Comparison of ENCODE assay signal across 14 cellular contexts in the genomic region with DNA sequence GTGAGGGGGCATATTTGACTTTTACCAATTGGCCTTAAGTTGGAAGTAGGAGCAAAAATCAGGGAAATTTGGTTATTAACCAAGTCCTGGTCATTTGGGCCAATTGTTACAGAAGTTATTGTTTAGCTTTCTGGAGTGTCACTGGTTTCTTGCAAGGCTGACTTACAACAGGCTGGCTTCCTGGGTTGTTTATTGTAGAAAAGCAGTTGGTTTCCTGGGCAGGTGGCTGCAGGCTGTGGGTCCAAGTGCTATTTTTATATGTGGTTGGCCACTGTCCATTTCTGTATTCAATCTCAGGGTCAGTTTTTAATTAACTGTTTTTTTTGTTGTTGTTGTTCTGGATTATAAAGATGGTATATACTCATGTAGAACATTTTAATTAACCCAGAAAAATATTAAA.
"Had no signal": no experiment of that assay in that cellular context is flagged by ENCODE, and none has a peak within 500 bp of the region (broad histone marks: within the 10 kb centered on the region; RNA-seq: fewer than 3 reads in every experiment).

No MANE protein-coding gene starts in this region.

- H3K36me3 ChIP-seq: esophagus squamous epithelium, left lung had no signal

- H3K9ac ChIP-seq: parathyroid adenoma had no signal

- H3K27ac ChIP-seq: body of pancreas, esophagus squamous epithelium, left lung, parathyroid adenoma had no signal

- H3K4me3 ChIP-seq: body of pancreas, esophagus squamous epithelium, left lung had no signal

- H3K4me1 ChIP-seq: body of pancreas, esophagus squamous epithelium, left lung, parathyroid adenoma had no signal

- H3K36me3 Mint-ChIP-seq: activated naive CD8-positive, alpha-beta T cell treated with anti-CD3 and anti-CD28 coated beads for 36 hours; naive thymus-derived CD8-positive, alpha-beta T cell; stimulated activated effector memory CD8-positive, alpha-beta T cell treated with anti-CD3 and anti-CD28 coated beads, Interleukin-12 subunit alpha, Interleukin-12 subunit beta, amount 100 ng/mL, for 72 hours had no signal

- H3K9me3 Mint-ChIP-seq: activated CD4-positive, alpha-beta T cell treated with anti-CD3 and anti-CD28 coated beads, Interleukin-2, amount 10 ng/mL, durations not matched to agents 7 days and 5 days; activated naive CD8-positive, alpha-beta T cell treated with anti-CD3 and anti-CD28 coated beads for 36 hours; naive thymus-derived CD8-positive, alpha-beta T cell; stimulated activated effector memory CD8-positive, alpha-beta T cell treated with anti-CD3 and anti-CD28 coated beads, Interleukin-12 subunit alpha, Interleukin-12 subunit beta, amount 100 ng/mL, for 72 hours had no signal

- DNase-seq: activated CD4-positive, alpha-beta T cell treated with anti-CD3 and anti-CD28 coated beads, Interleukin-2, amount 10 ng/mL, durations not matched to agents 7 days and 5 days; activated gamma-delta T cell treated with Interleukin-2 at 50 U/mL for 16 hours; activated naive CD8-positive, alpha-beta T cell treated with anti-CD3 and anti-CD28 coated beads for 36 hours; amygdala; body of pancreas; cortex of kidney; effector CD4-positive, alpha-beta T cell; esophagus squamous epithelium; hippocampal formation; left lung; naive thymus-derived CD8-positive, alpha-beta T cell; stimulated activated CD4-positive, alpha-beta T cell treated with anti-CD3 and anti-CD28 coated beads, Interleukin-12 subunit alpha, Interleukin-12 subunit beta, amount 100 ng/mL, for 4 hours had no signal

- H3K4me1 Mint-ChIP-seq: activated CD4-positive, alpha-beta T cell treated with anti-CD3 and anti-CD28 coated beads, Interleukin-2, amount 10 ng/mL, durations not matched to agents 7 days and 5 days; activated naive CD8-positive, alpha-beta T cell treated with anti-CD3 and anti-CD28 coated beads for 36 hours; naive thymus-derived CD8-positive, alpha-beta T cell; stimulated activated effector memory CD8-positive, alpha-beta T cell treated with anti-CD3 and anti-CD28 coated beads, Interleukin-12 subunit alpha, Interleukin-12 subunit beta, amount 100 ng/mL, for 72 hours had no signal

- H2AFZ ChIP-seq: parathyroid adenoma had no signal

- ATAC-seq: body of pancreas; left lung; naive thymus-derived CD8-positive, alpha-beta T cell; stimulated activated effector memory CD8-positive, alpha-beta T cell treated with anti-CD3 and anti-CD28 coated beads, Interleukin-12 subunit alpha, Interleukin-12 subunit beta, amount 100 ng/mL, for 72 hours had no signal

- H3K4me3 Mint-ChIP-seq: activated CD4-positive, alpha-beta T cell treated with anti-CD3 and anti-CD28 coated beads, Interleukin-2, amount 10 ng/mL, durations not matched to agents 7 days and 5 days; activated naive CD8-positive, alpha-beta T cell treated with anti-CD3 and anti-CD28 coated beads for 36 hours; naive thymus-derived CD8-positive, alpha-beta T cell; stimulated activated effector memory CD8-positive, alpha-beta T cell treated with anti-CD3 and anti-CD28 coated beads, Interleukin-12 subunit alpha, Interleukin-12 subunit beta, amount 100 ng/mL, for 72 hours had no signal

- H3K27me3 ChIP-seq: body of pancreas had no signal

- H3K27ac Mint-ChIP-seq: activated CD4-positive, alpha-beta T cell treated with anti-CD3 and anti-CD28 coated beads, Interleukin-2, amount 10 ng/mL, durations not matched to agents 7 days and 5 days; activated naive CD8-positive, alpha-beta T cell treated with anti-CD3 and anti-CD28 coated beads for 36 hours; naive thymus-derived CD8-positive, alpha-beta T cell; stimulated activated effector memory CD8-positive, alpha-beta T cell treated with anti-CD3 and anti-CD28 coated beads, Interleukin-12 subunit alpha, Interleukin-12 subunit beta, amount 100 ng/mL, for 72 hours had no signal

- H3K9me3 ChIP-seq: body of pancreas, esophagus squamous epithelium, left lung had no signal

- H3K79me2 ChIP-seq: parathyroid adenoma had no signal
